Comparison of ENCODE assay signal across 29 cellular contexts in genomic region chr7:30411173-30411572, GRCh38.
DNase-seq lines count a peak whose midpoint lies in the region; ATAC-seq and TF ChIP-seq lines count a peak whose summit lies in the region.
"Had no signal": no experiment of that assay in that cellular context is flagged by ENCODE, and none has a peak within 500 bp of the region (broad histone marks: within the 10 kb centered on the region; RNA-seq: fewer than 3 reads in every experiment).

No MANE protein-coding gene starts in this region.

- no peaks in the 10 kb centered on the region for H3K27me3 ChIP-seq in esophagus muscularis mucosa
- H3K27me3 ChIP-seq: BE2C, breast epithelium, pancreas, right atrium auricular region, transverse colon had no signal

- intact Hi-C loops in esophagus muscularis mucosa (cut with DNase I): loop anchor here (5.0 kb wide), 1 partner anchor 134 kb away; no protein-coding TSS in a partner anchor

- H3K9me3 ChIP-seq in esophagus muscularis mucosa: no peaks in the 10 kb centered on the region
- H3K9me3 ChIP-seq: BE2C, breast epithelium, pancreas, right atrium auricular region, transverse colon had no signal

- H3K4me3 ChIP-seq in esophagus muscularis mucosa: no peak overlapping the region
- H3K4me3 ChIP-seq: A549, breast epithelium, K562, pancreas, right atrium auricular region, smooth muscle cell, transverse colon had no signal

- H3K4me1 ChIP-seq in esophagus muscularis mucosa: peaks cover 0 to 19% (median 8%) of the 10 kb centered on the region in 4 donors
- H3K4me1 ChIP-seq: A549, BE2C, breast epithelium, pancreas, right atrium auricular region, transverse colon had no signal

- no peak for ATAC-seq in GM19023 (IDR thresholded peaks at IDR 0.05; ENCODE audit: unreplicated experiment)
- no peak for ATAC-seq in HG03175 (IDR thresholded peaks at IDR 0.05; ENCODE audit: unreplicated experiment)
- ATAC-seq: A549; activated naive CD4-positive, alpha-beta T cell treated with anti-CD3 and anti-CD28 coated beads, Interleukin-2, amount 50 U/mL, for 72 hours; activated T-helper 17 cell treated with anti-CD3 and anti-CD28 coated beads, Interleukin-2, amount 50 U/mL, for 72 hours; K562; natural killer cell treated with Interleukin-12 subunit alpha and Interleukin-12 subunit beta and Interleukin-15 and Interleukin-18, amount 100 ng/mL, for 72 hours; SK-N-SH treated with all-trans-retinoic acid at 6 μM for 48 hours; WTC11 had no signal

- TF ChIP-seq EP300 in esophagus muscularis mucosa (IDR thresholded peaks at IDR 0.05): no peak

- TF ChIP-seq POLR2A in esophagus muscularis mucosa (IDR thresholded peaks at IDR 0.05; ENCODE audit: low read depth): no peak

- H3K36me3 ChIP-seq in esophagus muscularis mucosa: no peaks in the 10 kb centered on the region
- H3K36me3 ChIP-seq: BE2C, breast epithelium, pancreas, right atrium auricular region, transverse colon had no signal

- 75% methylated on average over 2 of the region's 2 CpGs for WGBS in esophagus muscularis mucosa

- no peak overlapping the region for H3K27ac ChIP-seq in esophagus muscularis mucosa (replicated peaks in 1 of 4)
- H3K27ac ChIP-seq: A549, breast epithelium, pancreas, right atrium auricular region, transverse colon had no signal

- TF ChIP-seq CTCF in GM13976 (IDR thresholded peaks at IDR 0.05; ENCODE audit: borderline replicate concordance, control extremely low read depth, extremely low read depth, insufficient read depth, missing control alignments) (no peak), esophagus muscularis mucosa (IDR thresholded peaks at IDR 0.05) (no peak)

- in situ Hi-C loops in GM13976 (cut with MboI; ENCODE audit: low sequenced_read_pairs, unreplicated experiment): loop anchor here (25.0 kb wide), 1 partner anchor 249 kb away; no protein-coding TSS in a partner anchor

- peak; percentile 50 to 59 for DNase-seq in AML-193 (lab: John Stamatoyannopoulos, UW)
- peak; percentile 11 for DNase-seq in GM13976 (ENCODE audit: low spot score)
- DNase-seq in NOMO-1 treated with dmso at 0.1 percent for 144 hours (lab: John Stamatoyannopoulos, UW; ENCODE audit: unreplicated experiment): peak; percentile 55
- DNase-seq in esophagus muscularis mucosa (ENCODE audit: extremely low spot score): peak; percentile 62
- no peak for DNase-seq in stimulated activated CD8-positive, alpha-beta memory T cell treated with anti-CD3 and anti-CD28 coated beads, Interleukin-4, amount 100 ng/mL, for 48 hours
- no peak for DNase-seq in NCI-H526 (lab: John Stamatoyannopoulos, UW)
- DNase-seq: activated CD4-positive, alpha-beta T cell treated with anti-CD3 and anti-CD28 coated beads, Interleukin-2, amount 50 U/mL, for 4 hours; activated CD8-positive, alpha-beta memory T cell treated with anti-CD3 and anti-CD28 coated beads, Interleukin-2, amount 50 U/mL, for 48 hours; BE2C; DMS153; kidney; MM.1S; NCI-H1694; NCI-H446 treated with DMSO at 0.1 percent for 48 hours; pancreas; stimulated activated CD4-positive, alpha-beta T cell treated with anti-CD3 and anti-CD28 coated beads, Interleukin-1b, Interleukin-23, amount 100 ng/mL, for 48 hours; transverse colon had no signal

Comparison
In these comparisons a context has a peak if more than half of its experiments do, and no peak if none do; other contexts are left out.
1. DNase-seq: peak in AML-193 (2 of 2), GM13976 (single experiment), NOMO-1 treated with dmso at 0.1 percent for 144 hours (single experiment) and esophagus muscularis mucosa (single experiment); none in stimulated activated CD8-positive, alpha-beta memory T cell treated with anti-CD3 and anti-CD28 coated beads, Interleukin-4, amount 100 ng/mL, for 48 hours (single experiment) and NCI-H526 (0 of 2).